Comparison of ENCODE assay signal across 10 cellular contexts in genomic region chr4:24794111-24794860, GRCh38. TPM values are rescaled to one million over a fixed set of nuclear protein-coding genes. Genes with fewer than 3 reads are reported as not detected.
DNase-seq lines count a peak whose midpoint lies in the region; ATAC-seq and TF ChIP-seq lines count a peak whose summit lies in the region.
"Had no signal": no experiment of that assay in that cellular context is flagged by ENCODE, and none has a peak within 500 bp of the region (broad histone marks: within the 10 kb centered on the region; RNA-seq: fewer than 3 reads in every experiment).

No MANE protein-coding gene starts in this region.

- intact Hi-C loops in tibial artery (cut with DNase I; ENCODE audit: low total_unique reads) = loop anchor here (5.0 to 10.0 kb wide), 4 partner anchors 209 to 371 kb away; partner anchors contain the start of genes DHX15, LGI2 and SEPSECS

- H2BK5ac ChIP-seq in mesenchymal stem cell (ENCODE audit: low read depth, low read length, poor library complexity, severe bottlenecking) = no peak overlapping the region

- peaks cover 18% of the 10 kb centered on the region; the same call in 1 of the 2 replicates for H3K4me1 ChIP-seq in GM23338 (ENCODE audit: insufficient read depth)
- H3K4me1 ChIP-seq in mesenchymal stem cell (ENCODE audit: control insufficient read depth, insufficient read depth, low read depth, low read length) = peaks cover 14% of the 10 kb centered on the region
- peaks cover 0 to 45% (median 15%) of the 10 kb centered on the region in 4 donors for H3K4me1 ChIP-seq in tibial artery

- no peak overlapping the region for H3K4ac ChIP-seq in mesenchymal stem cell (ENCODE audit: low read depth in 1 of 2, low read length in 2 of 2)

- H3K27me3 ChIP-seq in GM23338 (ENCODE audit: insufficient read depth) (peaks cover 34% of the 10 kb centered on the region), mesenchymal stem cell (ENCODE audit: control insufficient read depth in 1 of 2, insufficient read depth in 1 of 2, low read length in 2 of 2) (peaks cover 0 to 23% of the 10 kb centered on the region in 2 experiments), tibial artery (no peaks in the 10 kb centered on the region)

- H3K4me1 Mint-ChIP-seq in GM23338 (peaks cover 21% of the 10 kb centered on the region), endothelial cell (ENCODE audit: unreplicated experiment) (peaks cover 8% of the 10 kb centered on the region)

- H3K36me3 Mint-ChIP-seq in GM23338 (ENCODE audit: low read depth) = peaks cover 2% of the 10 kb centered on the region; the same call in 1 of the 3 replicates
- no peaks in the 10 kb centered on the region for H3K36me3 Mint-ChIP-seq in endothelial cell (ENCODE audit: low read depth, unreplicated experiment)
- H3K36me3 Mint-ChIP-seq: naive thymus-derived CD8-positive, alpha-beta T cell had no signal

- H3K4me2 ChIP-seq in GM23338 (peak overlapping the region; percentile 80), mesenchymal stem cell (ENCODE audit: low read length, poor library complexity, severe bottlenecking) (no peak overlapping the region)

- no peak overlapping the region for H3K18ac ChIP-seq in mesenchymal stem cell (ENCODE audit: low read depth in 1 of 2, low read length in 2 of 2)

- H4K8ac ChIP-seq in mesenchymal stem cell (ENCODE audit: low read length) = no peak overlapping the region

- H2BK15ac ChIP-seq in mesenchymal stem cell (ENCODE audit: low read depth, poor library complexity, severe bottlenecking) = no peak overlapping the region

- H2BK12ac ChIP-seq in mesenchymal stem cell (ENCODE audit: low read length in 2 of 2) = no peak overlapping the region

- H3K36me3 ChIP-seq in GM23338 (ENCODE audit: insufficient read depth) (no peaks in the 10 kb centered on the region), mesenchymal stem cell (ENCODE audit: control insufficient read depth in 1 of 2, insufficient read depth in 2 of 2, low read depth in 1 of 2, low read length in 2 of 2) (peaks cover 2 to 7% of the 10 kb centered on the region in 2 experiments), tibial artery (no peaks in the 10 kb centered on the region)

- no peaks in the 10 kb centered on the region for H3K79me1 ChIP-seq in mesenchymal stem cell (replicated peaks; ENCODE audit: low read length, poor library complexity, severe bottlenecking)

- no peak overlapping the region for H4K91ac ChIP-seq in mesenchymal stem cell (ENCODE audit: low read length)

- no peak overlapping the region for H2AK5ac ChIP-seq in mesenchymal stem cell (ENCODE audit: low read length, severe bottlenecking)

- no peak for TF ChIP-seq CTCF in GM23338 (conservative IDR thresholded peaks at IDR 0.05; ENCODE audit: low read depth in 2 of 2)
- TF ChIP-seq CTCF in choroid plexus epithelial cell (conservative IDR thresholded peaks at IDR 0.05; ENCODE audit: low read depth, low read length) = no peak
- TF ChIP-seq CTCF in tibial artery (IDR thresholded peaks at IDR 0.05) = no peak
- TF ChIP-seq CTCF in endothelial cell (IDR thresholded peaks at IDR 0.05; ENCODE audit: unreplicated experiment) = no peak

- DNase-seq in GM23338 (ENCODE audit: low spot score) = no peak
- peak; percentile 36 for DNase-seq in choroid plexus epithelial cell (ENCODE audit: low read depth)
- DNase-seq in mesenchymal stem cell = peak; percentile 69
- peak; percentile 56 to 86 for DNase-seq in tibial artery
- DNase-seq in endothelial cell (ENCODE audit: low spot score) = no peak
- no peak for DNase-seq in DMS 273 (lab: John Stamatoyannopoulos, UW; ENCODE audit: unreplicated experiment)
- DNase-seq in activated T-cell treated with anti-CD3 and anti-CD28 coated beads for 4 hours = no peak
- DNase-seq: naive thymus-derived CD8-positive, alpha-beta T cell; NCI-H1694 treated with DMSO at 0.1 percent for 48 hours had no signal

- no peak overlapping the region for H3K4me3 ChIP-seq in GM23338
- no peak overlapping the region for H3K4me3 ChIP-seq in choroid plexus epithelial cell (ENCODE audit: low read depth, low read length)
- H3K4me3 ChIP-seq in mesenchymal stem cell (ENCODE audit: insufficient read depth in 1 of 2, low read depth in 1 of 2, low read length in 2 of 2) = peak overlapping the region in 1 of 2 experiments; percentile 88
- H3K4me3 ChIP-seq in tibial artery = peak overlapping the region; percentile 47 to 58

- peaks cover 17% of the 10 kb centered on the region for H3K27me3 Mint-ChIP-seq in GM23338 (ENCODE audit: insufficient read depth, low read depth, poor library complexity)
- H3K27me3 Mint-ChIP-seq in endothelial cell (ENCODE audit: unreplicated experiment) = peaks cover 1% of the 10 kb centered on the region

- WGBS in mesenchymal stem cell = 58% methylated on average over 16 of the region's 16 CpGs

- H3K27ac Mint-ChIP-seq in GM23338 (no peak overlapping the region), endothelial cell (ENCODE audit: unreplicated experiment) (no peak overlapping the region)
- H3K27ac Mint-ChIP-seq: naive thymus-derived CD8-positive, alpha-beta T cell had no signal

- H3F3A ChIP-seq in GM23338 (replicated peaks; ENCODE audit: low read depth) = no peaks in the 10 kb centered on the region

- H4K20me1 ChIP-seq in GM23338 (replicated peaks; ENCODE audit: insufficient read depth) = no peaks in the 10 kb centered on the region

- H3K27ac ChIP-seq in GM23338 (ENCODE audit: low read depth) (no peak overlapping the region), mesenchymal stem cell (ENCODE audit: low read length, poor library complexity, severe bottlenecking) (no peak overlapping the region), tibial artery (peak overlapping the region; percentile 93 to 96)

- H2BK120ac ChIP-seq in mesenchymal stem cell (ENCODE audit: low read depth, low read length) = no peak overlapping the region

- H2AFZ ChIP-seq in GM23338 (peak overlapping the region; percentile 83; the same call in 1 of the 2 replicates), mesenchymal stem cell (ENCODE audit: low read depth, low read length) (no peak overlapping the region)

- no peak overlapping the region for H3K14ac ChIP-seq in mesenchymal stem cell (ENCODE audit: low read length in 2 of 2)

- H3K79me2 ChIP-seq in GM23338 (replicated peaks; ENCODE audit: insufficient read depth) = no peaks in the 10 kb centered on the region

- ATAC-seq in GM23338 (no peak), GM19397 (IDR thresholded peaks at IDR 0.05; ENCODE audit: unreplicated experiment) (no peak)
- ATAC-seq: naive thymus-derived CD8-positive, alpha-beta T cell had no signal

- H3K9me3 Mint-ChIP-seq in GM23338 (peaks cover 3% of the 10 kb centered on the region; the same call in 1 of the 3 replicates), endothelial cell (ENCODE audit: unreplicated experiment) (no peaks in the 10 kb centered on the region)
- H3K9me3 Mint-ChIP-seq: naive thymus-derived CD8-positive, alpha-beta T cell had no signal

- no peaks in the 10 kb centered on the region for H3K9me3 ChIP-seq in mesenchymal stem cell (ENCODE audit: control insufficient read depth, low read length)
- no peaks in the 10 kb centered on the region for H3K9me3 ChIP-seq in tibial artery

- peak overlapping the region; percentile 92 for H3K9ac ChIP-seq in mesenchymal stem cell (ENCODE audit: low read length)

- H3K9me2 ChIP-seq in GM23338 (ENCODE audit: insufficient read depth) = no peaks in the 10 kb centered on the region

- no peak overlapping the region for H3K23ac ChIP-seq in mesenchymal stem cell (ENCODE audit: low read length in 2 of 2)

- H3K4me3 Mint-ChIP-seq in GM23338 = no peak overlapping the region; the same call in 2 of the 3 replicates
- no peak overlapping the region for H3K4me3 Mint-ChIP-seq in endothelial cell (ENCODE audit: unreplicated experiment)
- H3K4me3 Mint-ChIP-seq: naive thymus-derived CD8-positive, alpha-beta T cell had no signal

TF ChIP-seq in GM23338, 12 proteins besides CTCF, POLR2A, EP300 and RAD21 (continues in another document):
- TF ChIP-seq NANOG (IDR thresholded peaks at IDR 0.05; ENCODE audit: borderline replicate concordance) = no peak
- TF ChIP-seq ETS1 (IDR thresholded peaks at IDR 0.05) = no peak
- TF ChIP-seq JUNB (IDR thresholded peaks at IDR 0.05; ENCODE audit: unreplicated experiment) = no peak
- TF ChIP-seq ZNF114 (CRISPR knock-in tag; IDR thresholded peaks at IDR 0.05) = no peak

RNA-seq across cellular contexts. Expression of gene SOD3, which starts 1.1 kb away (rescaled TPM):
- 11.8 and 16.6 TPM in 2 replicates for total RNA-seq in GM23338 (2014; rRNA removed; shearing (Covaris generic))
- polyA plus RNA-seq in GM23338 (2016; fragmentation: Nextera tagmentation; extraction: Ambion mirVana) = 7.5 and 8.9 TPM in 2 replicates
- polyA plus RNA-seq in mesenchymal stem cell (2013, experiment 1 of 2) = 4.4 TPM
- polyA plus RNA-seq in mesenchymal stem cell (2013, experiment 2 of 2) = 4.6 TPM
- 1.6 TPM for total RNA-seq in endothelial cell (ENCODE audit: unreplicated experiment)
- total RNA-seq: naive thymus-derived CD8-positive, alpha-beta T cell had no signal
- polyA plus RNA-seq: naive thymus-derived CD8-positive, alpha-beta T cell had no signal

Comparison
In these comparisons a context has a peak if more than half of its experiments do, and no peak if none do; other contexts are left out.
1. DNase-seq: peak in choroid plexus epithelial cell (single experiment), mesenchymal stem cell (single experiment) and tibial artery (2 of 2); none in GM23338 (single experiment), endothelial cell (single experiment), DMS 273 (single experiment) and activated T-cell treated with anti-CD3 and anti-CD28 coated beads for 4 hours (single experiment).
2. H3K27ac ChIP-seq: peak in tibial artery (2 of 2); none in GM23338 (single experiment) and mesenchymal stem cell (single experiment).
3. H3K4me3 ChIP-seq: peak in tibial artery (2 of 2); none in GM23338 (single experiment) and choroid plexus epithelial cell (single experiment).